22 cellular contexts compared by ENCODE assay signal in the genomic region with DNA sequence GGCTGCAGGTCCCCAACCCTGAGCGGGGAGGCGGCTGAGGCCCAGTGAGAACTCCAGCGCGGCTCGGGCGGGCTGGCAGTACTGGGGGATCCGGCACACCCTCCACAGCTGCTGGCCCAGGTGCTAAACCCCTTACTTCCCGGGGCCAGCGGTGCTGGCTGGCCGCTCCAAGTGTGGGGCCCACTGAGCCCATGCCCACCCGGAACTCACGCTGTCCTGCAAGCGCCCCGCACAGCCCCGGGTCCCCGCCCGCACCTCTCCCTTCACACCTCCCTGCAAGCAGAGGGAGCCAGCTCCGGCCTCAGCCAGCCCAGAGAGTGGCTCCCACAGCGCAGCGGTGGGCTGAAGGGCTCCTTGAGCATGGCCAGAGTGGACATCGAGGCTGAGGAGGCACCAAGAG. TPM values are rescaled to one million over a fixed set of nuclear protein-coding genes. Genes with fewer than 3 reads are reported as not detected.
"Had no signal": no experiment of that assay in that cellular context is flagged by ENCODE, and none has a peak within 500 bp of the region (broad histone marks: within the 10 kb centered on the region; RNA-seq: fewer than 3 reads in every experiment).

No MANE protein-coding gene starts in this region.

- ATAC-seq: activated CD4-positive, alpha-beta T cell treated with anti-CD3 and anti-CD28 coated beads for 36 hours; activated T-cell treated with anti-CD3 and anti-CD28 coated beads, Interleukin-2, amount 50 U/mL, for 4 hours; natural killer cell; right lobe of liver; stimulated activated naive B cell treated with anti-CD40 and anti-IgM and Interleukin-4, amounts not matched to agents 10 μg/mL and 1 μg/mL and 100 μg/mL, for 72 hours had no signal

- H3K9me3 ChIP-seq: heart left ventricle, ovary, right lobe of liver had no signal

- H3K4me3 Mint-ChIP-seq: activated B cell treated with CpG ODN at 0.5 μM for 24 hours; activated CD4-positive, alpha-beta T cell treated with anti-CD3 and anti-CD28 coated beads for 36 hours; activated naive CD8-positive, alpha-beta T cell treated with anti-CD3 and anti-CD28 coated beads for 36 hours; activated T-cell treated with anti-CD3 and anti-CD28 coated beads, Interleukin-2, amount 50 U/mL, for 4 hours; mesothelial cell of epicardium; natural killer cell; stimulated activated naive B cell treated with anti-CD40 and anti-IgM and Interleukin-4, amounts not matched to agents 10 μg/mL and 1 μg/mL and 100 μg/mL, for 72 hours; T-helper 1 cell treated with Interleukin-12 subunit alpha and Interleukin-12 subunit beta and Interleukin-4 antibody, amounts not matched to agents 30 μg/mL and 1 μg/mL, for 36 hours had no signal

- H3K27me3 ChIP-seq: cardiac muscle cell, heart left ventricle, ovary, right lobe of liver, upper lobe of left lung had no signal

- H3K4me1 Mint-ChIP-seq: activated B cell treated with CpG ODN at 0.5 μM for 24 hours; activated CD4-positive, alpha-beta T cell treated with anti-CD3 and anti-CD28 coated beads for 36 hours; activated naive CD8-positive, alpha-beta T cell treated with anti-CD3 and anti-CD28 coated beads for 36 hours; natural killer cell; stimulated activated naive B cell treated with anti-CD40 and anti-IgM and Interleukin-4, amounts not matched to agents 10 μg/mL and 1 μg/mL and 100 μg/mL, for 72 hours had no signal

- H3K27me3 Mint-ChIP-seq: activated B cell treated with CpG ODN at 0.5 μM for 24 hours; activated CD4-positive, alpha-beta T cell treated with anti-CD3 and anti-CD28 coated beads for 36 hours; activated naive CD8-positive, alpha-beta T cell treated with anti-CD3 and anti-CD28 coated beads for 36 hours; stimulated activated naive B cell treated with anti-CD40 and anti-IgM and Interleukin-4, amounts not matched to agents 10 μg/mL and 1 μg/mL and 100 μg/mL, for 72 hours had no signal

- H3K4me1 ChIP-seq: right lobe of liver had no signal

- H3K27ac ChIP-seq: cardiac muscle cell, epithelial cell of prostate, ovary, right lobe of liver had no signal

- H3K4me3 ChIP-seq: cardiac muscle cell, ovary, right lobe of liver, smooth muscle cell had no signal

- FAIRE-seq: islet of Langerhans had no signal

- DNase-seq: activated B cell treated with CpG ODN at 0.5 μM for 24 hours; activated CD4-positive, alpha-beta T cell treated with anti-CD3 and anti-CD28 coated beads for 36 hours; activated CD4-positive, alpha-beta T cell treated with anti-CD3 and anti-CD28 coated beads, Interleukin-2, amount 50 U/mL, for 4 hours; activated CD8-positive, alpha-beta memory T cell treated with anti-CD3 and anti-CD28 coated beads for 24 hours; activated CD8-positive, alpha-beta memory T cell treated with anti-CD3 and anti-CD28 coated beads, Interleukin-2, amount 50 U/mL, for 4 hours; activated naive CD4-positive, alpha-beta T cell treated with Interleukin-2 at 50 U/mL for 16 hours; activated naive CD8-positive, alpha-beta T cell treated with anti-CD3 and anti-CD28 coated beads for 36 hours; activated T-cell treated with anti-CD3 and anti-CD28 coated beads, Interleukin-2, amount 50 U/mL, for 4 hours; natural killer cell; ovary; right lobe of liver; stimulated activated CD4-positive, alpha-beta T cell treated with anti-CD3 and anti-CD28 coated beads, Interleukin-15, amount 100 ng/mL, for 24 hours; stimulated activated naive B cell treated with anti-CD40 and anti-IgM and Interleukin-4, amounts not matched to agents 10 μg/mL and 1 μg/mL and 100 μg/mL, for 72 hours; T1000 had no signal

- H3K36me3 Mint-ChIP-seq: activated naive CD8-positive, alpha-beta T cell treated with anti-CD3 and anti-CD28 coated beads for 36 hours; natural killer cell; stimulated activated naive B cell treated with anti-CD40 and anti-IgM and Interleukin-4, amounts not matched to agents 10 μg/mL and 1 μg/mL and 100 μg/mL, for 72 hours had no signal

- H3K27ac Mint-ChIP-seq: activated B cell treated with CpG ODN at 0.5 μM for 24 hours; activated CD4-positive, alpha-beta T cell treated with anti-CD3 and anti-CD28 coated beads for 36 hours; activated naive CD8-positive, alpha-beta T cell treated with anti-CD3 and anti-CD28 coated beads for 36 hours; mesothelial cell of epicardium; natural killer cell; stimulated activated naive B cell treated with anti-CD40 and anti-IgM and Interleukin-4, amounts not matched to agents 10 μg/mL and 1 μg/mL and 100 μg/mL, for 72 hours; T-helper 1 cell treated with Interleukin-12 subunit alpha and Interleukin-12 subunit beta and Interleukin-4 antibody, amounts not matched to agents 30 μg/mL and 1 μg/mL, for 36 hours had no signal

- H3K9me3 Mint-ChIP-seq: activated naive CD8-positive, alpha-beta T cell treated with anti-CD3 and anti-CD28 coated beads for 36 hours; T-helper 1 cell treated with Interleukin-12 subunit alpha and Interleukin-12 subunit beta and Interleukin-4 antibody, amounts not matched to agents 30 μg/mL and 1 μg/mL, for 36 hours had no signal

- H3K36me3 ChIP-seq: cardiac muscle cell, heart left ventricle, ovary, right lobe of liver, upper lobe of left lung had no signal

RNA-seq across cellular contexts. Expression of a gene that starts 25.0 kb away (rescaled TPM):
- total RNA-seq: activated B cell treated with CpG ODN at 0.5 μM for 24 hours; activated CD4-positive, alpha-beta T cell treated with anti-CD3 and anti-CD28 coated beads for 36 hours; activated naive CD8-positive, alpha-beta T cell treated with anti-CD3 and anti-CD28 coated beads for 36 hours; activated T-cell treated with anti-CD3 and anti-CD28 coated beads, Interleukin-2, amount 50 U/mL, for 4 hours; natural killer cell had no signal
- polyA plus RNA-seq: cardiac muscle cell, smooth muscle cell had no signal

RNA-seq across cellular contexts. Expression of a gene that starts 28.8 kb away (rescaled TPM):
- total RNA-seq: activated B cell treated with CpG ODN at 0.5 μM for 24 hours; activated CD4-positive, alpha-beta T cell treated with anti-CD3 and anti-CD28 coated beads for 36 hours; activated naive CD8-positive, alpha-beta T cell treated with anti-CD3 and anti-CD28 coated beads for 36 hours; activated T-cell treated with anti-CD3 and anti-CD28 coated beads, Interleukin-2, amount 50 U/mL, for 4 hours; mesothelial cell of epicardium; natural killer cell; smooth muscle cell had no signal
- polyA plus RNA-seq: cardiac muscle cell, smooth muscle cell had no signal
